ENCODE assay signal across 8 cellular contexts in genomic region chr2:237432484-237433092, GRCh38. TPM values are rescaled to one million over a fixed set of nuclear protein-coding genes. Genes with fewer than 3 reads are reported as not detected.
DNase-seq lines count a peak whose midpoint lies in the region; ATAC-seq and TF ChIP-seq lines count a peak whose summit lies in the region.

No MANE protein-coding gene starts in this region.

- H3K4me3 ChIP-seq in AG10803 (ENCODE audit: low read length) (peak overlapping the region; percentile 29), upper lobe of right lung (no peak overlapping the region)
- peak overlapping the region; percentile 44 for H3K4me3 ChIP-seq in naive thymus-derived CD4-positive, alpha-beta T cell (ENCODE audit: low read length)

- peaks cover 68% of the 10 kb centered on the region for H3K4me1 Mint-ChIP-seq in activated naive CD8-positive, alpha-beta T cell treated with anti-CD3 and anti-CD28 coated beads, Interleukin-2, amount 10 ng/mL, durations not matched to agents 7 days and 5 days
- peaks cover 63 to 100% (median 96%) of the 10 kb centered on the region in 7 donors for H3K4me1 Mint-ChIP-seq in naive thymus-derived CD4-positive, alpha-beta T cell

- CTCF ChIA-PET in naive thymus-derived CD4-positive, alpha-beta T cell (lab: Charles Lee) = interaction anchor here (0.6 to 2.8 kb wide), 3 partner anchors 11 to 43 kb away, joined by 3 to 9 read pairs (median 9); no protein-coding TSS in a partner anchor

- DNase-seq in AG10803 (ENCODE audit: low read depth) = peak; percentile 88
- DNase-seq in SW480 (ENCODE audit: low spot score) = peak; percentile 77
- DNase-seq in activated naive CD8-positive, alpha-beta T cell treated with anti-CD3 and anti-CD28 coated beads, Interleukin-2, amount 10 ng/mL, durations not matched to agents 7 days and 5 days = peak; percentile 64
- DNase-seq in naive thymus-derived CD4-positive, alpha-beta T cell = peak; percentile 17 to 80 (median 58)
- no peak for DNase-seq in upper lobe of right lung

- peak; percentile 48 for ATAC-seq in activated naive CD8-positive, alpha-beta T cell treated with anti-CD3 and anti-CD28 coated beads, Interleukin-2, amount 10 ng/mL, durations not matched to agents 7 days and 5 days (ENCODE audit: low read depth)
- ATAC-seq in naive thymus-derived CD4-positive, alpha-beta T cell = peak; percentile 73
- peak; percentile 12 for ATAC-seq in upper lobe of right lung
- no peak for ATAC-seq in GM21786 (IDR thresholded peaks at IDR 0.05; ENCODE audit: unreplicated experiment)
- no peak for ATAC-seq in HG02884 (IDR thresholded peaks at IDR 0.05; ENCODE audit: unreplicated experiment)
- no peak for ATAC-seq in HG02759 (IDR thresholded peaks at IDR 0.05; ENCODE audit: unreplicated experiment)

- no peaks in the 10 kb centered on the region for H3K9me3 Mint-ChIP-seq in activated naive CD8-positive, alpha-beta T cell treated with anti-CD3 and anti-CD28 coated beads, Interleukin-2, amount 10 ng/mL, durations not matched to agents 7 days and 5 days
- H3K9me3 Mint-ChIP-seq in naive thymus-derived CD4-positive, alpha-beta T cell = peaks cover 0 to 6% (median 0%) of the 10 kb centered on the region in 11 donors

- no peaks in the 10 kb centered on the region for H3K36me3 ChIP-seq in naive thymus-derived CD4-positive, alpha-beta T cell (ENCODE audit: control insufficient read depth in 2 of 3, insufficient read depth in 3 of 3, low read length in 3 of 3)
- H3K36me3 ChIP-seq in upper lobe of right lung = no peaks in the 10 kb centered on the region

- TF ChIP-seq CTCF in AG10803 (conservative IDR thresholded peaks at IDR 0.05; ENCODE audit: low read length) = peak; percentile 60
- TF ChIP-seq CTCF in upper lobe of right lung (IDR thresholded peaks at IDR 0.05) = no peak

- peak overlapping the region; percentile 41 for H3K27ac Mint-ChIP-seq in activated naive CD8-positive, alpha-beta T cell treated with anti-CD3 and anti-CD28 coated beads, Interleukin-2, amount 10 ng/mL, durations not matched to agents 7 days and 5 days
- peak overlapping the region; percentile 69 to 100 (median 95) for H3K27ac Mint-ChIP-seq in naive thymus-derived CD4-positive, alpha-beta T cell

- POLR2A ChIA-PET in activated naive CD8-positive, alpha-beta T cell treated with anti-CD3 and anti-CD28 coated beads, Interleukin-2, amount 10 ng/mL, durations not matched to agents 7 days and 5 days (lab: Charles Lee) = interaction anchor here (1.4 kb wide), 1 partner anchor 11 kb away, joined by 3 read pairs; no protein-coding TSS in a partner anchor
- POLR2A ChIA-PET in naive thymus-derived CD4-positive, alpha-beta T cell (lab: Charles Lee) = interaction anchor here (1.2 to 3.2 kb wide), 6 partner anchors 9 to 43 kb away, joined by 4 to 9 read pairs (median 5); no protein-coding TSS in a partner anchor

- no peaks in the 10 kb centered on the region for H3K9me3 ChIP-seq in naive thymus-derived CD4-positive, alpha-beta T cell (ENCODE audit: control insufficient read depth in 2 of 3, low read length in 3 of 3)
- H3K9me3 ChIP-seq in upper lobe of right lung = no peaks in the 10 kb centered on the region

- intact Hi-C loops in naive thymus-derived CD4-positive, alpha-beta T cell (cut with micrococcal nuclease) = loop anchor here in 1 of 2 donors (5.0 kb wide), 2 partner anchors 265 to 630 kb away; partner anchors contain the start of gene SCLY
- intact Hi-C loops in upper lobe of right lung (cut with DNase I) = no loop called here

- peaks cover 54 to 95% of the 10 kb centered on the region in 2 donors for H3K4me1 ChIP-seq in naive thymus-derived CD4-positive, alpha-beta T cell (ENCODE audit: control insufficient read depth in 2 of 2, insufficient read depth in 2 of 2, low read length in 2 of 2)
- H3K4me1 ChIP-seq in upper lobe of right lung = no peaks in the 10 kb centered on the region

- H3K27me3 ChIP-seq in naive thymus-derived CD4-positive, alpha-beta T cell (ENCODE audit: control insufficient read depth in 2 of 2, insufficient read depth in 2 of 2, low read length in 2 of 2) = no peaks in the 10 kb centered on the region
- peaks cover 6% of the 10 kb centered on the region for H3K27me3 ChIP-seq in upper lobe of right lung

- no peaks in the 10 kb centered on the region for H3K27me3 Mint-ChIP-seq in activated naive CD8-positive, alpha-beta T cell treated with anti-CD3 and anti-CD28 coated beads, Interleukin-2, amount 10 ng/mL, durations not matched to agents 7 days and 5 days
- no peaks in the 10 kb centered on the region for H3K27me3 Mint-ChIP-seq in naive thymus-derived CD4-positive, alpha-beta T cell

- peak overlapping the region; percentile 54 for H3K4me3 Mint-ChIP-seq in activated naive CD8-positive, alpha-beta T cell treated with anti-CD3 and anti-CD28 coated beads, Interleukin-2, amount 10 ng/mL, durations not matched to agents 7 days and 5 days
- peak overlapping the region; percentile 67 to 89 (median 74) for H3K4me3 Mint-ChIP-seq in naive thymus-derived CD4-positive, alpha-beta T cell

- peaks cover 2% of the 10 kb centered on the region for H3K36me3 Mint-ChIP-seq in activated naive CD8-positive, alpha-beta T cell treated with anti-CD3 and anti-CD28 coated beads, Interleukin-2, amount 10 ng/mL, durations not matched to agents 7 days and 5 days
- H3K36me3 Mint-ChIP-seq in naive thymus-derived CD4-positive, alpha-beta T cell = peaks cover 0 to 2% (median 0%) of the 10 kb centered on the region in 5 donors

- peak overlapping the region; percentile 64 for H3K27ac ChIP-seq in naive thymus-derived CD4-positive, alpha-beta T cell (ENCODE audit: low read depth, low read length)
- H3K27ac ChIP-seq in upper lobe of right lung = no peak overlapping the region

RNA-seq across cellular contexts. Expression of gene COL6A3, which starts 18.6 kb away (rescaled TPM):
- under 1 TPM; 0.19 to 0.45 TPM for total RNA-seq in activated naive CD8-positive, alpha-beta T cell treated with anti-CD3 and anti-CD28 coated beads, Interleukin-2, amount 10 ng/mL, durations not matched to agents 7 days and 5 days
- 1 to 10 TPM; 1.6 to 3.1 (median 2.2) TPM for total RNA-seq in naive thymus-derived CD4-positive, alpha-beta T cell
- polyA plus RNA-seq in naive thymus-derived CD4-positive, alpha-beta T cell = under 1 TPM; 0.02 to 0.74 TPM
- 119 TPM for total RNA-seq in upper lobe of right lung

RNA-seq across cellular contexts. Expression of gene MLPH, which starts 54.5 kb away (rescaled TPM):
- total RNA-seq in activated naive CD8-positive, alpha-beta T cell treated with anti-CD3 and anti-CD28 coated beads, Interleukin-2, amount 10 ng/mL, durations not matched to agents 7 days and 5 days = not detected
- total RNA-seq in naive thymus-derived CD4-positive, alpha-beta T cell = not detected
- polyA plus RNA-seq in naive thymus-derived CD4-positive, alpha-beta T cell = not detected
- 423 TPM for total RNA-seq in upper lobe of right lung

Comparison
In these comparisons a context has a peak if more than half of its experiments do, and no peak if none do; other contexts are left out.
1. ATAC-seq: peak in activated naive CD8-positive, alpha-beta T cell treated with anti-CD3 and anti-CD28 coated beads, Interleukin-2, amount 10 ng/mL, durations not matched to agents 7 days and 5 days (single experiment), naive thymus-derived CD4-positive, alpha-beta T cell (single experiment) and upper lobe of right lung (single experiment); none in GM21786 (single experiment), HG02884 (single experiment) and HG02759 (single experiment).
2. RNA of gene COL6A3, which starts 18.6 kb away (total RNA-seq): 119 TPM in upper lobe of right lung (single experiment); 1.6 to 3.1 TPM in naive thymus-derived CD4-positive, alpha-beta T cell and 0.19 to 0.45 TPM in activated naive CD8-positive, alpha-beta T cell treated with anti-CD3 and anti-CD28 coated beads, Interleukin-2, amount 10 ng/mL, durations not matched to agents 7 days and 5 days; every median in the first group is over 10 times any median in the second.
3. RNA of gene MLPH, which starts 54.5 kb away (total RNA-seq): 423 TPM in upper lobe of right lung (single experiment); not detected in activated naive CD8-positive, alpha-beta T cell treated with anti-CD3 and anti-CD28 coated beads, Interleukin-2, amount 10 ng/mL, durations not matched to agents 7 days and 5 days and not detected in naive thymus-derived CD4-positive, alpha-beta T cell; every median in the first group is over 100 times any median in the second.